Comparison of ENCODE assay signal across 1 cellular context in genomic region chr3:124512881-124513609, GRCh38.
TF ChIP-seq lines count a peak whose summit lies in the region.

No MANE protein-coding gene starts in this region.

TF ChIP-seq in IMR-90, 13 proteins besides CTCF, POLR2A, EP300 and RAD21:
- no peak for TF ChIP-seq RCOR1 (IDR thresholded peaks at IDR 0.05; ENCODE audit: insufficient replicate concordance, low read length)
- TF ChIP-seq NFE2L2 (IDR thresholded peaks at IDR 0.05; ENCODE audit: low read depth, low read length), result peak; percentile 41; the same call in 1 of the 2 replicates
- no peak for TF ChIP-seq SMC3 (IDR thresholded peaks at IDR 0.05; ENCODE audit: low read depth, low read length)
- TF ChIP-seq CHD1 (IDR thresholded peaks at IDR 0.05; ENCODE audit: low read depth, low read length), result no peak
- TF ChIP-seq RFX5 (IDR thresholded peaks at IDR 0.05; ENCODE audit: low read depth, low read length), result no peak
- no peak for TF ChIP-seq CEBPB (IDR thresholded peaks at IDR 0.05; ENCODE audit: low read depth, low read length)
- TF ChIP-seq ELK1 (IDR thresholded peaks at IDR 0.05; ENCODE audit: borderline replicate concordance, low read depth, low read length), result no peak
- peak; percentile 86; the same call in 1 of the 2 replicates for TF ChIP-seq MAZ (IDR thresholded peaks at IDR 0.05; ENCODE audit: borderline replicate concordance, low read depth, low read length)
- TF ChIP-seq MXI1 (IDR thresholded peaks at IDR 0.05; ENCODE audit: borderline replicate concordance, low read depth, low read length), result no peak
- no peak for TF ChIP-seq MAFK (IDR thresholded peaks at IDR 0.05; ENCODE audit: low read depth, low read length)
- TF ChIP-seq FOS (IDR thresholded peaks at IDR 0.05; ENCODE audit: low read depth, low read length), result no peak
- no peak for TF ChIP-seq USF2 (IDR thresholded peaks at IDR 0.05; ENCODE audit: low read depth, low read length)
- TF ChIP-seq BHLHE40 (IDR thresholded peaks at IDR 0.05; ENCODE audit: low read depth, low read length), result no peak
